8 cellular contexts compared by ENCODE assay signal in genomic region chr12:121577443-121578180, GRCh38. TPM values are rescaled to one million over a fixed set of nuclear protein-coding genes. Genes with fewer than 3 reads are reported as not detected.
DNase-seq lines count a peak whose midpoint lies in the region; ATAC-seq lines count a peak whose summit lies in the region.

No MANE protein-coding gene starts in this region.

- no peaks in the 10 kb centered on the region for H3K9me3 Mint-ChIP-seq in activated CD4-positive, alpha-beta T cell treated with anti-CD3 and anti-CD28 coated beads, Interleukin-2, amount 10 ng/mL, durations not matched to agents 7 days and 5 days
- H3K9me3 Mint-ChIP-seq in activated T-helper 17 cell treated with anti-CD3 and anti-CD28 coated beads, Interleukin-2, amount 50 U/mL, for 72 hours, result no peaks in the 10 kb centered on the region

- peak overlapping the region; percentile 66 for H3K27ac Mint-ChIP-seq in activated CD4-positive, alpha-beta T cell treated with anti-CD3 and anti-CD28 coated beads, Interleukin-2, amount 10 ng/mL, durations not matched to agents 7 days and 5 days
- peak overlapping the region; percentile 75 for H3K27ac Mint-ChIP-seq in activated T-helper 17 cell treated with anti-CD3 and anti-CD28 coated beads, Interleukin-2, amount 50 U/mL, for 72 hours

- H3K27ac ChIP-seq in iPS-20b (ENCODE audit: low read length) (peak overlapping the region; percentile 71), substantia nigra (ENCODE audit: low read depth, low read length, poor library complexity, severe bottlenecking) (peak overlapping the region; percentile 42)

- H3K36me3 ChIP-seq in iPS-20b (ENCODE audit: insufficient read depth, low read depth, low read length), result peaks cover 33% of the 10 kb centered on the region

- H3K36me3 Mint-ChIP-seq in activated CD4-positive, alpha-beta T cell treated with anti-CD3 and anti-CD28 coated beads, Interleukin-2, amount 10 ng/mL, durations not matched to agents 7 days and 5 days (ENCODE audit: low read depth), result peaks cover 31% of the 10 kb centered on the region
- H3K36me3 Mint-ChIP-seq in activated T-helper 17 cell treated with anti-CD3 and anti-CD28 coated beads, Interleukin-2, amount 50 U/mL, for 72 hours (ENCODE audit: low read depth), result peaks cover 37% of the 10 kb centered on the region

- no peak for DNase-seq in activated CD4-positive, alpha-beta T cell treated with anti-CD3 and anti-CD28 coated beads, Interleukin-2, amount 10 ng/mL, durations not matched to agents 7 days and 5 days
- no peak for DNase-seq in activated CD4-positive, alpha-beta T cell treated with anti-CD3 and anti-CD28 coated beads for 1 hour
- DNase-seq in substantia nigra (lab: John Stamatoyannopoulos, UW), result no peak
- DNase-seq in anterior cingulate cortex (lab: John Stamatoyannopoulos, UW), result no peak
- DNase-seq in NCI-H128 (lab: John Stamatoyannopoulos, UW; ENCODE audit: unreplicated experiment), result no peak

- no peaks in the 10 kb centered on the region for H3K27me3 Mint-ChIP-seq in activated CD4-positive, alpha-beta T cell treated with anti-CD3 and anti-CD28 coated beads, Interleukin-2, amount 10 ng/mL, durations not matched to agents 7 days and 5 days
- H3K27me3 Mint-ChIP-seq in activated T-helper 17 cell treated with anti-CD3 and anti-CD28 coated beads, Interleukin-2, amount 50 U/mL, for 72 hours, result no peaks in the 10 kb centered on the region

- H3K9ac ChIP-seq in iPS-20b (ENCODE audit: low read depth, low read length), result peak overlapping the region; percentile 96

- ATAC-seq in activated T-helper 17 cell treated with anti-CD3 and anti-CD28 coated beads, Interleukin-2, amount 50 U/mL, for 72 hours (replicated peaks), result no peak
- ATAC-seq in HG03521 (IDR thresholded peaks at IDR 0.05; ENCODE audit: unreplicated experiment), result no peak

- H3K4me3 ChIP-seq in iPS-20b (ENCODE audit: low read length), result peak overlapping the region; percentile 90

- H3K4me1 ChIP-seq in iPS-20b (ENCODE audit: insufficient read depth, low read length), result peaks cover 19% of the 10 kb centered on the region

- H3K4me1 Mint-ChIP-seq in activated CD4-positive, alpha-beta T cell treated with anti-CD3 and anti-CD28 coated beads, Interleukin-2, amount 10 ng/mL, durations not matched to agents 7 days and 5 days, result peaks cover 32% of the 10 kb centered on the region
- H3K4me1 Mint-ChIP-seq in activated T-helper 17 cell treated with anti-CD3 and anti-CD28 coated beads, Interleukin-2, amount 50 U/mL, for 72 hours, result peaks cover 3% of the 10 kb centered on the region

- CTCF ChIA-PET in activated CD4-positive, alpha-beta T cell treated with anti-CD3 and anti-CD28 coated beads, Interleukin-2, amount 10 ng/mL, durations not matched to agents 7 days and 5 days (lab: Charles Lee), result interaction anchor here (0.5 to 1.8 kb wide), 8 partner anchors 8 to 217 kb away, joined by 3 to 6 read pairs (median 4); partner anchors contain the start of gene RHOF

- no peaks in the 10 kb centered on the region for H3K9me3 ChIP-seq in iPS-20b (ENCODE audit: insufficient read depth, low read depth, low read length)

- POLR2A ChIA-PET in activated CD4-positive, alpha-beta T cell treated with anti-CD3 and anti-CD28 coated beads, Interleukin-2, amount 10 ng/mL, durations not matched to agents 7 days and 5 days (lab: Charles Lee), result interaction anchor here (0.5 kb wide), 1 partner anchor 39 kb away, joined by 3 read pairs; no protein-coding TSS in a partner anchor

- peak overlapping the region; percentile 55 for H3K4me3 Mint-ChIP-seq in activated CD4-positive, alpha-beta T cell treated with anti-CD3 and anti-CD28 coated beads, Interleukin-2, amount 10 ng/mL, durations not matched to agents 7 days and 5 days
- H3K4me3 Mint-ChIP-seq in activated T-helper 17 cell treated with anti-CD3 and anti-CD28 coated beads, Interleukin-2, amount 50 U/mL, for 72 hours, result peak overlapping the region; percentile 68

- no peaks in the 10 kb centered on the region for H3K27me3 ChIP-seq in iPS-20b (ENCODE audit: insufficient read depth, low read length)

RNA-seq across cellular contexts. Expression of gene KDM2B, which starts 3.2 kb away (rescaled TPM):
- total RNA-seq in activated CD4-positive, alpha-beta T cell treated with anti-CD3 and anti-CD28 coated beads, Interleukin-2, amount 10 ng/mL, durations not matched to agents 7 days and 5 days, result 10 to 100 TPM; 66.2 to 72.7 TPM
- 10 to 100 TPM; 64.2 to 76.4 TPM for total RNA-seq in activated T-helper 17 cell treated with anti-CD3 and anti-CD28 coated beads, Interleukin-2, amount 50 U/mL, for 72 hours

RNA-seq across cellular contexts. Expression of gene ORAI1, which starts 48.7 kb away (rescaled TPM):
- total RNA-seq in activated CD4-positive, alpha-beta T cell treated with anti-CD3 and anti-CD28 coated beads, Interleukin-2, amount 10 ng/mL, durations not matched to agents 7 days and 5 days, result 10 to 100 TPM; 66.4 to 70.8 TPM
- 10 to 100 TPM; 24.0 to 31.3 TPM for total RNA-seq in activated T-helper 17 cell treated with anti-CD3 and anti-CD28 coated beads, Interleukin-2, amount 50 U/mL, for 72 hours
